8 cellular contexts compared by ENCODE assay signal in the genomic region with DNA sequence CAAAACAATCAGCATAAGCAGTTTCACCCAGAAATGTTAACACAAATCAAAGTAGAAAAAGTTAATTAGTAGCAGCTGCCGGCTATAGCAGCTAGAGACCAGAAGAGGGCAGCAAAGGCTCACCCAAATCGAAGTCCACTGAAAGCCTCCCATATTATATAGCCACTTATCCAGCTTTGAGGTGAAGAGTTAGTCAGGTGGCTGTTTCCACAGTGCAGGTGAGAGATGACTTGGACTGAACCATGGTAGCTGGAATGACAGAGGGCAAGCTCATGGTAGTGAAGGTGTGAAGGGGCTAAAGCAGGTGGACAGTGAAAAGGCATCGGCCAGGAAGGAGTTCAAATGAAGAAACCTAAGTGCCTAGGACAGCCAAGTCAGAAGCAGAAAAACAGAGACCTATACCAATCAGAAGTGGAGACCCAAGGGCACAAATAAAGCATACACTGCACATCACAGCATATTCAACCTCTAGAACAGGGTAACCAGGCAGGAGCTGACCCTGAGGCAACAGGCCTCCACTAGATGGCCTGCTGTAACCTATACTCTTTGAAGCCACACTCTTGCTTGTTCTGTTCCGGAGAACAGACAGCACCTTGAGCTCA. TPM values are rescaled to one million over a fixed set of nuclear protein-coding genes. Genes with fewer than 3 reads are reported as not detected.
DNase-seq lines count a peak whose midpoint lies in the region; ATAC-seq and TF ChIP-seq lines count a peak whose summit lies in the region.

No MANE protein-coding gene starts in this region.

- no peaks in the 10 kb centered on the region for H3K36me3 ChIP-seq in CD4-positive, alpha-beta memory T cell (ENCODE audit: insufficient read depth, low read length)
- H3K36me3 ChIP-seq in HEK293 (ENCODE audit: control insufficient read depth in 2 of 2, insufficient read depth in 1 of 2, low read length in 2 of 2) (no peaks in the 10 kb centered on the region; a peak in 1 of 3 replicates), colonic mucosa (no peaks in the 10 kb centered on the region), left lung (no peaks in the 10 kb centered on the region)

- H3K27ac ChIP-seq in CD4-positive, alpha-beta memory T cell (ENCODE audit: low read depth, low read length): peak overlapping the region; percentile 15
- H3K27ac ChIP-seq in HEK293 (ENCODE audit: extremely low read depth, low read depth, low read length): no peak overlapping the region
- H3K27ac ChIP-seq in colonic mucosa: no peak overlapping the region
- H3K27ac ChIP-seq in left lung: no peak overlapping the region

- H3K9me3 Mint-ChIP-seq in CD4-positive, alpha-beta memory T cell: no peaks in the 10 kb centered on the region
- H3K9me3 Mint-ChIP-seq in activated CD4-positive, alpha-beta T cell treated with anti-CD3 and anti-CD28 coated beads for 36 hours (ENCODE audit: low read depth): no peaks in the 10 kb centered on the region

- no peak overlapping the region for H3K4me3 Mint-ChIP-seq in CD4-positive, alpha-beta memory T cell
- no peak overlapping the region for H3K4me3 Mint-ChIP-seq in activated CD4-positive, alpha-beta T cell treated with anti-CD3 and anti-CD28 coated beads for 36 hours

- H3K4me1 Mint-ChIP-seq in CD4-positive, alpha-beta memory T cell: peaks cover 11 to 27% (median 19%) of the 10 kb centered on the region in 4 donors
- H3K4me1 Mint-ChIP-seq in activated CD4-positive, alpha-beta T cell treated with anti-CD3 and anti-CD28 coated beads for 36 hours: peaks cover 14% of the 10 kb centered on the region

- H3K9ac ChIP-seq in colonic mucosa (ENCODE audit: low read depth in 2 of 2, low read length in 2 of 2): no peak overlapping the region

- H3K27me3 ChIP-seq in CD4-positive, alpha-beta memory T cell (ENCODE audit: insufficient read depth, low read length): no peaks in the 10 kb centered on the region
- no peaks in the 10 kb centered on the region for H3K27me3 ChIP-seq in colonic mucosa
- no peaks in the 10 kb centered on the region for H3K27me3 ChIP-seq in left lung

- intact Hi-C loops in CD4-positive, alpha-beta memory T cell (cut with micrococcal nuclease): loop anchor here (1.0 to 10.0 kb wide), 3 partner anchors 43 to 592 kb away; partner anchors contain the start of genes HINT2 and SPAG8
- intact Hi-C loops in activated CD4-positive, alpha-beta T cell treated with anti-CD3 and anti-CD28 coated beads for 36 hours (cut with DNase I, micrococcal nuclease): loop anchor here (1.0 to 10.0 kb wide), 5 partner anchors 43 to 652 kb away; partner anchors contain the start of genes MELK (in 1 of the 2) and MSMP (in 1 of the 2)
- intact Hi-C loops in colonic mucosa (cut with DNase I): loop anchor here (1.0 kb wide), 1 partner anchor 147 kb away; no protein-coding TSS in a partner anchor
- intact Hi-C loops in left lung (cut with DNase I): loop anchor here in 1 of 2 donors (5.0 kb wide), 1 partner anchor 150 kb away; no protein-coding TSS in a partner anchor

- POLR2A ChIA-PET in CD4-positive, alpha-beta memory T cell (lab: Charles Lee; ENCODE audit: partially characterized antibody): interaction anchor here (0.9 to 2.6 kb wide), 9 partner anchors 29 to 322 kb away, joined by 3 to 20 read pairs (median 5); partner anchors contain the start of gene CLTA
- POLR2A ChIA-PET in HEK293 (lab: Yijun Ruan, JAX): interaction anchor here (0.6 to 1.4 kb wide), 5 partner anchors 12 to 217 kb away, joined by 3 to 4 read pairs (median 3); no protein-coding TSS in a partner anchor
- POLR2A ChIA-PET in activated CD4-positive, alpha-beta T cell treated with anti-CD3 and anti-CD28 coated beads for 36 hours (lab: Charles Lee): interaction anchor here (0.6 to 1.0 kb wide), 4 partner anchors 11 to 51 kb away, joined by 3 to 7 read pairs (median 4); no protein-coding TSS in a partner anchor

- peak; percentile 67 to 73 (median 71) for DNase-seq in CD4-positive, alpha-beta memory T cell
- DNase-seq in NCI-H446 (lab: John Stamatoyannopoulos, UW): peak; percentile 23 to 65
- DNase-seq in activated CD4-positive, alpha-beta T cell treated with anti-CD3 and anti-CD28 coated beads for 36 hours: peak; percentile 74
- peak; percentile 47 for DNase-seq in colonic mucosa
- peak in 1 of 2 donors; percentile 57 for DNase-seq in left lung
- DNase-seq in stimulated activated CD4-positive, alpha-beta T cell treated with anti-CD3 and anti-CD28 coated beads, TNF-alpha, amount 100 ng/mL, for 1 hour (ENCODE audit: low read depth in 3 of 3, low spot score in 1 of 3): peak; percentile 18 to 35 (median 34)
- no peak for DNase-seq in T1000 (lab: John Stamatoyannopoulos, UW)

- H3K36me3 Mint-ChIP-seq in CD4-positive, alpha-beta memory T cell: peaks cover 0 to 6% of the 10 kb centered on the region in 2 donors
- peaks cover 4% of the 10 kb centered on the region for H3K36me3 Mint-ChIP-seq in activated CD4-positive, alpha-beta T cell treated with anti-CD3 and anti-CD28 coated beads for 36 hours (ENCODE audit: low read depth)

- H3K27ac Mint-ChIP-seq in CD4-positive, alpha-beta memory T cell: peak overlapping the region; percentile 33 to 92 (median 70)
- H3K27ac Mint-ChIP-seq in activated CD4-positive, alpha-beta T cell treated with anti-CD3 and anti-CD28 coated beads for 36 hours: peak overlapping the region; percentile 38

- H3K9me3 ChIP-seq in CD4-positive, alpha-beta memory T cell (ENCODE audit: control insufficient read depth in 1 of 2, low read length in 2 of 2): no peaks in the 10 kb centered on the region
- H3K9me3 ChIP-seq in HEK293 (ENCODE audit: control insufficient read depth, insufficient read depth, low read depth, low read length) (no peaks in the 10 kb centered on the region), colonic mucosa (no peaks in the 10 kb centered on the region), left lung (no peaks in the 10 kb centered on the region)

- no peak overlapping the region for H3K4me3 ChIP-seq in CD4-positive, alpha-beta memory T cell (ENCODE audit: low read length in 2 of 2)
- H3K4me3 ChIP-seq in HEK293 (ENCODE audit: low read depth, low read length) (no peak overlapping the region), colonic mucosa (no peak overlapping the region), left lung (no peak overlapping the region)

- CTCF ChIA-PET in CD4-positive, alpha-beta memory T cell (lab: Charles Lee; ENCODE audit: partially characterized antibody): interaction anchor here (0.7 to 9.8 kb wide), 46 partner anchors 8 to 466 kb away, joined by 3 to 505 read pairs (median 4); partner anchors contain the start of gene GNE
- CTCF ChIA-PET in HEK293 (lab: Yijun Ruan, JAX): interaction anchor here (0.5 to 9.7 kb wide), 59 partner anchors 10 to 862 kb away, joined by 3 to 275 read pairs (median 5); no protein-coding TSS in a partner anchor
- CTCF ChIA-PET in activated CD4-positive, alpha-beta T cell treated with anti-CD3 and anti-CD28 coated beads for 36 hours (lab: Charles Lee): interaction anchor here (0.6 to 8.7 kb wide), 60 partner anchors 8 to 425 kb away, joined by 3 to 285 read pairs (median 4); no protein-coding TSS in a partner anchor

- ATAC-seq in activated CD4-positive, alpha-beta T cell treated with anti-CD3 and anti-CD28 coated beads for 36 hours: peak; percentile 89
- peak; percentile 97 for ATAC-seq in left lung

- peaks cover 9% of the 10 kb centered on the region for H3K4me1 ChIP-seq in CD4-positive, alpha-beta memory T cell (ENCODE audit: insufficient read depth, low read length)
- H3K4me1 ChIP-seq in HEK293 (ENCODE audit: control insufficient read depth, insufficient read depth, low read length) (no peaks in the 10 kb centered on the region), colonic mucosa (no peaks in the 10 kb centered on the region), left lung (peaks cover 0 to 8% of the 10 kb centered on the region in 2 donors)

- no peaks in the 10 kb centered on the region for H3K27me3 Mint-ChIP-seq in CD4-positive, alpha-beta memory T cell
- no peaks in the 10 kb centered on the region for H3K27me3 Mint-ChIP-seq in activated CD4-positive, alpha-beta T cell treated with anti-CD3 and anti-CD28 coated beads for 36 hours

- TF ChIP-seq CTCF in HEK293 (tag by site-specific recombination; IDR thresholded peaks at IDR 0.05) (peak; percentile 66), colonic mucosa (IDR thresholded peaks at IDR 0.05) (peak; percentile 92), left lung (IDR thresholded peaks at IDR 0.05) (peak; percentile 83 to 89)

TF ChIP-seq in HEK293, 187 proteins besides CTCF, POLR2A, EP300 and RAD21 (continues in another document):
- TF ChIP-seq ZNF701 (tag by site-specific recombination; IDR thresholded peaks at IDR 0.05) (no peak), KLF9 (tag by site-specific recombination; IDR thresholded peaks at IDR 0.05; ENCODE audit: low read depth) (no peak), ZNF658 (tag by site-specific recombination; IDR thresholded peaks at IDR 0.05) (no peak), ZNF785 (tag by site-specific recombination; IDR thresholded peaks at IDR 0.05) (no peak), TRIM28 (IDR thresholded peaks at IDR 0.05; ENCODE audit: borderline replicate concordance, low read length) (no peak), ZNF600 (tag by site-specific recombination; IDR thresholded peaks at IDR 0.05) (0 out of 2 replicates have a peak, but pooled peaks have one; percentile 20), ZNF837 (tag by site-specific recombination; IDR thresholded peaks at IDR 0.05) (no peak), ZIC2 (tag by site-specific recombination; IDR thresholded peaks at IDR 0.05) (no peak)
- TF ChIP-seq, protein P1, sequence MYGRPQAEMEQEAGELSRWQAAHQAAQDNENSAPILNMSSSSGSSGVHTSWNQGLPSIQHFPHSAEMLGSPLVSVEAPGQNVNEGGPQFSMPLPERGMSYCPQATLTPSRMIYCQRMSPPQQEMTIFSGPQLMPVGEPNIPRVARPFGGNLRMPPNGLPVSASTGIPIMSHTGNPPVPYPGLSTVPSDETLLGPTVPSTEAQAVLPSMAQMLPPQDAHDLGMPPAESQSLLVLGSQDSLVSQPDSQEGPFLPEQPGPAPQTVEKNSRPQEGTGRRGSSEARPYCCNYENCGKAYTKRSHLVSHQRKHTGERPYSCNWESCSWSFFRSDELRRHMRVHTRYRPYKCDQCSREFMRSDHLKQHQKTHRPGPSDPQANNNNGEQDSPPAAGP (tag by site-specific recombination; IDR thresholded peaks at IDR 0.05): no peak

RNA-seq across cellular contexts. Expression of gene RNF38, which starts 7.2 kb away (rescaled TPM):
- total RNA-seq in CD4-positive, alpha-beta memory T cell: 10 to 100 TPM; 78.0 to 78.3 TPM
- polyA plus RNA-seq in CD4-positive, alpha-beta memory T cell: 10 to 100 TPM; 16.5 to 32.7 TPM
- total RNA-seq in activated CD4-positive, alpha-beta T cell treated with anti-CD3 and anti-CD28 coated beads for 36 hours: 10 to 100 TPM; 26.7 to 40.0 TPM
- total RNA-seq in colonic mucosa (10 to 100 TPM; 28.9 to 39.2 TPM), left lung (10 to 100 TPM; 35.5 to 39.5 TPM)
